Comparison of ENCODE assay signal across 35 cellular contexts in genomic region chr3:128016502-128016901, GRCh38.
"Had no signal": no experiment of that assay in that cellular context is flagged by ENCODE, and none has a peak within 500 bp of the region (broad histone marks: within the 10 kb centered on the region; RNA-seq: fewer than 3 reads in every experiment).

No MANE protein-coding gene starts in this region.

- DNase-seq: Karpas-422, Kasumi-1, MG63, MM.1S, MV-4-11, NCI-H1048, NCI-H1092, NCI-H1092 treated with DMSO at 0.1 percent for 48 hours, NCI-H1105, NCI-H1105 treated with DMSO at 0.1 percent for 48 hours, NCI-H1417, NCI-H1417 treated with DMSO at 0.1 percent for 48 hours, NCI-H1436, NCI-H1436 treated with DMSO at 0.1 percent for 48 hours, NCI-H146, NCI-H1694, NCI-H1694 treated with DMSO at 0.1 percent for 48 hours, NCI-H187, NCI-H187 treated with DMSO at 0.1 percent for 48 hours, NCI-H1930, NCI-H2029, NCI-H2029 treated with DMSO at 0.1 percent for 48 hours, NCI-H2081, NCI-H2081 treated with DMSO at 0.1 percent for 48 hours, NCI-H2107, NCI-H2171, NCI-H2171 treated with DMSO at 0.1 percent for 48 hours, NCI-H2227 treated with DMSO at 0.1 percent for 48 hours, NCI-H226, NCI-H345, NCI-H446, NCI-H446 treated with DMSO at 0.1 percent for 48 hours, NCI-H510A, NCI-H510A treated with DMSO at 0.1 percent for 48 hours, NCI-H524 had no signal

- H3K27me3 ChIP-seq: MG63 had no signal

- H3K36me3 ChIP-seq: MG63 had no signal

- H3K4me3 ChIP-seq: MG63 had no signal
